In the genomic region with DNA sequence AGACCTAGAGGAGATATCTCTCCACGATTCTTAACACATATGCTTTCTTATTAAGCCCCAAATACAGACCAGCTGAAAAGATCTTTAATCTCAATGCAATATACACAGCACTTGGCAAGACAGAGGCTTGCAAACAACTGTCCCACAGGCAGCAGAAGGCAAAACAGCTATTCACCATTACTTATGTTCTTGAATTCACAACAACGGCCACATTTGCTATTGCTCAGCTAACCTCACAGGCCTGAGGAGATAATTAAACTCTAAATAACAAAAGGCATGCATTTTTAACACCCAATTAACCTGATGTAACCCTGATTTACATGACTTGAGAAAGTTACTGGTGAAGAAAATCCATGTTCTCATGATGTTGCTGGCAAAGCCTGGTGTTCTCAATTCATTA, we compare ENCODE assay signal across 1 cellular context.
TF ChIP-seq lines count a peak whose summit lies in the region.

No MANE protein-coding gene starts in this region.

TF ChIP-seq in K562, 482 proteins besides CTCF, POLR2A, EP300 and RAD21:
- TF ChIP-seq FOXA1 (IDR thresholded peaks at IDR 0.05; ENCODE audit: borderline replicate concordance) (no peak), ZNF282 (CRISPR knock-in tag; IDR thresholded peaks at IDR 0.05) (no peak), RBM22 (IDR thresholded peaks at IDR 0.05; ENCODE audit: low read depth, low read length, poor library complexity, severe bottlenecking) (no peak), HMBOX1 (IDR thresholded peaks at IDR 0.05) (no peak), MIER1 (IDR thresholded peaks at IDR 0.05; ENCODE audit: low read depth) (no peak), WHSC1 (IDR thresholded peaks at IDR 0.05; ENCODE audit: low read length) (no peak), FUS (optimal IDR thresholded peaks at IDR 0.05; ENCODE audit: low read depth, low read length) (no peak), TAL1 (IDR thresholded peaks at IDR 0.05) (no peak), FOXK2 (conservative IDR thresholded peaks at IDR 0.05 in 1 of 2, IDR thresholded peaks at IDR 0.05 in 1 of 2; ENCODE audit: low read depth in 2 of 2) (no peak), NCOA1 (IDR thresholded peaks at IDR 0.05; ENCODE audit: low read depth) (no peak), EWSR1 (IDR thresholded peaks at IDR 0.05; ENCODE audit: borderline replicate concordance, low read depth, partially characterized antibody) (no peak), YBX1 (IDR thresholded peaks at IDR 0.05) (no peak), ZNF41 (CRISPR knock-in tag; conservative IDR thresholded peaks at IDR 0.05) (no peak), ZNF134 (CRISPR knock-in tag; conservative IDR thresholded peaks at IDR 0.05) (no peak), ZNF830 (CRISPR knock-in tag; IDR thresholded peaks at IDR 0.05) (no peak)
- TF ChIP-seq, protein P1, sequence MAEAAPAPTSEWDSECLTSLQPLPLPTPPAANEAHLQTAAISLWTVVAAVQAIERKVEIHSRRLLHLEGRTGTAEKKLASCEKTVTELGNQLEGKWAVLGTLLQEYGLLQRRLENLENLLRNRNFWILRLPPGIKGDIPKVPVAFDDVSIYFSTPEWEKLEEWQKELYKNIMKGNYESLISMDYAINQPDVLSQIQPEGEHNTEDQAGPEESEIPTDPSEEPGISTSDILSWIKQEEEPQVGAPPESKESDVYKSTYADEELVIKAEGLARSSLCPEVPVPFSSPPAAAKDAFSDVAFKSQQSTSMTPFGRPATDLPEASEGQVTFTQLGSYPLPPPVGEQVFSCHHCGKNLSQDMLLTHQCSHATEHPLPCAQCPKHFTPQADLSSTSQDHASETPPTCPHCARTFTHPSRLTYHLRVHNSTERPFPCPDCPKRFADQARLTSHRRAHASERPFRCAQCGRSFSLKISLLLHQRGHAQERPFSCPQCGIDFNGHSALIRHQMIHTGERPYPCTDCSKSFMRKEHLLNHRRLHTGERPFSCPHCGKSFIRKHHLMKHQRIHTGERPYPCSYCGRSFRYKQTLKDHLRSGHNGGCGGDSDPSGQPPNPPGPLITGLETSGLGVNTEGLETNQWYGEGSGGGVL (CRISPR knock-in tag; IDR thresholded peaks at IDR 0.05), result no peak
- TF ChIP-seq, protein P2, sequence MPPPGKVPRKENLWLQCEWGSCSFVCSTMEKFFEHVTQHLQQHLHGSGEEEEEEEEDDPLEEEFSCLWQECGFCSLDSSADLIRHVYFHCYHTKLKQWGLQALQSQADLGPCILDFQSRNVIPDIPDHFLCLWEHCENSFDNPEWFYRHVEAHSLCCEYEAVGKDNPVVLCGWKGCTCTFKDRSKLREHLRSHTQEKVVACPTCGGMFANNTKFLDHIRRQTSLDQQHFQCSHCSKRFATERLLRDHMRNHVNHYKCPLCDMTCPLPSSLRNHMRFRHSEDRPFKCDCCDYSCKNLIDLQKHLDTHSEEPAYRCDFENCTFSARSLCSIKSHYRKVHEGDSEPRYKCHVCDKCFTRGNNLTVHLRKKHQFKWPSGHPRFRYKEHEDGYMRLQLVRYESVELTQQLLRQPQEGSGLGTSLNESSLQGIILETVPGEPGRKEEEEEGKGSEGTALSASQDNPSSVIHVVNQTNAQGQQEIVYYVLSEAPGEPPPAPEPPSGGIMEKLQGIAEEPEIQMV (tag; conservative IDR thresholded peaks at IDR 0.05; ENCODE audit: low read depth), result no peak
